In genomic region chr6:7542878-7543394, GRCh38 we compare ENCODE assay signal across 1 cellular context.
A peak's percentile ranks its signal among the peaks of the same experiment; 100 is the strongest.
TF ChIP-seq lines count a peak whose summit lies in the region.

No MANE protein-coding gene starts in this region.

TF ChIP-seq in HepG2, 621 proteins besides CTCF, POLR2A, EP300 and RAD21 (continued from another document and continues in another):
- TF ChIP-seq REST (IDR thresholded peaks at IDR 0.05; ENCODE audit: borderline replicate concordance in 1 of 2, low read depth in 1 of 2, low read length in 2 of 2) (peak in 1 of 2 experiments; percentile 61; a peak in 1 of 4 replicates), PTBP1 (IDR thresholded peaks at IDR 0.05; ENCODE audit: low read depth, low read length, poor library complexity, severe bottlenecking) (peak; percentile 18), HOXA3 (CRISPR knock-in tag; IDR thresholded peaks at IDR 0.05) (peak; percentile 80), ZNF124 (CRISPR knock-in tag; IDR thresholded peaks at IDR 0.05) (peak; percentile 47; the same call in 1 of the 2 replicates), MEF2D (CRISPR knock-in tag; IDR thresholded peaks at IDR 0.05) (no peak; the same call in 1 of the 2 replicates), PITX1 (CRISPR knock-in tag; IDR thresholded peaks at IDR 0.05) (peak; percentile 80; the same call in 1 of the 2 replicates), SMYD3 (CRISPR knock-in tag; IDR thresholded peaks at IDR 0.05) (no peak), ZKSCAN1 (IDR thresholded peaks at IDR 0.05; ENCODE audit: low read length) (no peak), ZNF687 (CRISPR knock-in tag; IDR thresholded peaks at IDR 0.05) (peak; percentile 85), THAP8 (CRISPR knock-in tag; IDR thresholded peaks at IDR 0.05; ENCODE audit: borderline replicate concordance) (no peak), ZBTB43 (CRISPR knock-in tag; conservative IDR thresholded peaks at IDR 0.05) (peak; percentile 71), ZNF75D (CRISPR knock-in tag; IDR thresholded peaks at IDR 0.05; ENCODE audit: borderline replicate concordance) (no peak), TCF7 (IDR thresholded peaks at IDR 0.05; ENCODE audit: low read depth) (peak; percentile 55), CC2D1A (CRISPR knock-in tag; IDR thresholded peaks at IDR 0.05) (no peak), KAT2B (IDR thresholded peaks at IDR 0.05; ENCODE audit: borderline replicate concordance, low read depth, low read length) (no peak), SALL1 (CRISPR knock-in tag; IDR thresholded peaks at IDR 0.05) (peak; percentile 81), ZMYM2 (CRISPR knock-in tag; IDR thresholded peaks at IDR 0.05) (no peak), PAF1 (CRISPR knock-in tag; IDR thresholded peaks at IDR 0.05) (no peak), TCF7L2 (IDR thresholded peaks at IDR 0.05; ENCODE audit: low read depth, low read length) (no peak), MBD4 (IDR thresholded peaks at IDR 0.05; ENCODE audit: borderline replicate concordance, low read length) (no peak), MXI1 (IDR thresholded peaks at IDR 0.05; ENCODE audit: borderline replicate concordance, low read depth, low read length) (peak; percentile 71; the same call in 1 of the 3 replicates), NFE2L1 (CRISPR knock-in tag; IDR thresholded peaks at IDR 0.05; ENCODE audit: borderline replicate concordance) (no peak), ZNF556 (CRISPR knock-in tag; IDR thresholded peaks at IDR 0.05; ENCODE audit: borderline replicate concordance) (peak; percentile 61; the same call in 1 of the 2 replicates), ZNF597 (CRISPR knock-in tag; IDR thresholded peaks at IDR 0.05) (0 out of 2 replicates have a peak, but pooled peaks have one; percentile 10), NFYC (CRISPR knock-in tag; IDR thresholded peaks at IDR 0.05) (no peak; the same call in 1 of the 2 replicates), POLR2AphosphoS2 (IDR thresholded peaks at IDR 0.05; ENCODE audit: low read depth, low read length) (no peak), NFYB (CRISPR knock-in tag; IDR thresholded peaks at IDR 0.05) (peak; percentile 29; the same call in 1 of the 2 replicates), ZNF709 (CRISPR knock-in tag; IDR thresholded peaks at IDR 0.05) (no peak), YEATS4 (CRISPR knock-in tag; IDR thresholded peaks at IDR 0.05; ENCODE audit: borderline replicate concordance) (peak; percentile 78), IKZF1 (IDR thresholded peaks at IDR 0.05) (no peak), ZFP62 (CRISPR knock-in tag; IDR thresholded peaks at IDR 0.05) (no peak), DR1 (CRISPR knock-in tag; IDR thresholded peaks at IDR 0.05) (no peak; the same call in 1 of the 2 replicates), ZNF7 (CRISPR knock-in tag; IDR thresholded peaks at IDR 0.05) (no peak), SKI (IDR thresholded peaks at IDR 0.05; ENCODE audit: partially characterized antibody) (no peak), ZNF891 (CRISPR knock-in tag; IDR thresholded peaks at IDR 0.05) (no peak), ZBTB44 (CRISPR knock-in tag; IDR thresholded peaks at IDR 0.05) (no peak), ZNF10 (CRISPR knock-in tag; IDR thresholded peaks at IDR 0.05; ENCODE audit: borderline replicate concordance, low read depth) (no peak), POLR2AphosphoS5 (IDR thresholded peaks at IDR 0.05; ENCODE audit: low read depth, low read length) (peak; percentile 68), TCF12 (IDR thresholded peaks at IDR 0.05) (no peak), TCF12 (CRISPR knock-in tag; IDR thresholded peaks at IDR 0.05) (peak; percentile 59; the same call in 1 of the 2 replicates), STAT5B (CRISPR knock-in tag; IDR thresholded peaks at IDR 0.05) (no peak), ZFP41 (CRISPR knock-in tag; IDR thresholded peaks at IDR 0.05; ENCODE audit: borderline replicate concordance) (no peak), DRAP1 (CRISPR knock-in tag; IDR thresholded peaks at IDR 0.05) (peak; percentile 83; the same call in 1 of the 2 replicates), GFI1 (CRISPR knock-in tag; IDR thresholded peaks at IDR 0.05; ENCODE audit: borderline replicate concordance) (no peak), BORCS8-MEF2B (CRISPR knock-in tag; IDR thresholded peaks at IDR 0.05) (peak; percentile 43; the same call in 1 of the 2 replicates), PAXIP1 (CRISPR knock-in tag; conservative IDR thresholded peaks at IDR 0.05) (peak; percentile 60; the same call in 1 of the 2 replicates), KDM5A (IDR thresholded peaks at IDR 0.05; ENCODE audit: borderline replicate concordance, low read length) (no peak; the same call in 1 of the 2 replicates), RBFOX2 (IDR thresholded peaks at IDR 0.05; ENCODE audit: low read depth, low read length) (no peak), GATAD2A (CRISPR knock-in tag; IDR thresholded peaks at IDR 0.05) (peak; percentile 72), NR3C1 (CRISPR knock-in tag; IDR thresholded peaks at IDR 0.05) (no peak), TFDP2 (CRISPR knock-in tag; IDR thresholded peaks at IDR 0.05) (peak; percentile 69), ZNF569 (CRISPR knock-in tag; IDR thresholded peaks at IDR 0.05; ENCODE audit: borderline replicate concordance) (no peak)
